ENCODE assay signal across 8 cellular contexts in genomic region chr19:18589380-18590272, GRCh38. TPM values are rescaled to one million over a fixed set of nuclear protein-coding genes. Genes with fewer than 3 reads are reported as not detected.
DNase-seq lines count a peak whose midpoint lies in the region; ATAC-seq, FAIRE-seq and TF ChIP-seq lines count a peak whose summit lies in the region.

No MANE protein-coding gene starts in this region.

- H3K27ac Mint-ChIP-seq in GM23338, result peak overlapping the region; percentile 99

- H3K36me3 Mint-ChIP-seq in GM23338 (ENCODE audit: low read depth), result peaks cover 17% of the 10 kb centered on the region

- FAIRE-seq in G401.6 (lab: Jason Lieb, UNC), result peak; percentile 97
- FAIRE-seq in small intestine (lab: Jason Lieb, UNC), result no peak

- DNase-seq in GM23338 (ENCODE audit: low spot score) (peak; percentile 88), SW 1271 (lab: John Stamatoyannopoulos, UW) (peak; percentile 56 to 80), astrocyte of the hippocampus (ENCODE audit: low read depth, low spot score) (peak; percentile 81), small intestine (peak; percentile 74), NCI-H128 (lab: John Stamatoyannopoulos, UW; ENCODE audit: unreplicated experiment) (no peak)

- H3K9me3 ChIP-seq in Loucy (ENCODE audit: insufficient read depth, low read depth, low read length) (no peaks in the 10 kb centered on the region), iPS-15b (ENCODE audit: control insufficient read depth, insufficient read depth, low read length) (no peaks in the 10 kb centered on the region), small intestine (ENCODE audit: control insufficient read depth, low read depth) (no peaks in the 10 kb centered on the region)

- TF ChIP-seq CTCF in GM23338 (conservative IDR thresholded peaks at IDR 0.05; ENCODE audit: low read depth in 2 of 2), result no peak
- no peak for TF ChIP-seq CTCF in Loucy (conservative IDR thresholded peaks at IDR 0.05; ENCODE audit: low read length)

- H3K79me2 ChIP-seq in GM23338 (replicated peaks; ENCODE audit: insufficient read depth) (peaks cover 3% of the 10 kb centered on the region; the same call in 1 of the 2 replicates), Loucy (ENCODE audit: insufficient read depth, low read length) (peaks cover 7% of the 10 kb centered on the region)

- H3K36me3 ChIP-seq in GM23338 (ENCODE audit: insufficient read depth) (no peaks in the 10 kb centered on the region; the same call in 1 of the 2 replicates), Loucy (ENCODE audit: insufficient read depth, low read length) (no peaks in the 10 kb centered on the region), iPS-15b (ENCODE audit: control insufficient read depth, insufficient read depth, low read length) (peaks cover 5% of the 10 kb centered on the region), small intestine (ENCODE audit: control insufficient read depth in 2 of 2, insufficient read depth in 2 of 2, low read length in 2 of 2) (no peaks in the 10 kb centered on the region)

- ATAC-seq in GM23338, result peak; percentile 21

- H3K4me1 ChIP-seq in GM23338 (ENCODE audit: insufficient read depth), result peaks cover 17% of the 10 kb centered on the region
- peaks cover 16% of the 10 kb centered on the region for H3K4me1 ChIP-seq in Loucy (ENCODE audit: insufficient read depth, low read length, poor library complexity, severe bottlenecking)
- H3K4me1 ChIP-seq in iPS-15b (ENCODE audit: control insufficient read depth, insufficient read depth, low read length), result peaks cover 13% of the 10 kb centered on the region
- peaks cover 3 to 10% of the 10 kb centered on the region in 2 donors for H3K4me1 ChIP-seq in small intestine (ENCODE audit: control insufficient read depth in 2 of 2, insufficient read depth in 1 of 2, low read depth in 1 of 2, low read length in 1 of 2)

- H3K9me2 ChIP-seq in GM23338 (ENCODE audit: insufficient read depth) (no peaks in the 10 kb centered on the region), Loucy (replicated peaks; ENCODE audit: low read depth, low read length) (no peaks in the 10 kb centered on the region)

- H3K27ac ChIP-seq in GM23338 (ENCODE audit: low read depth) (peak overlapping the region; percentile 89), small intestine (ENCODE audit: low read depth in 1 of 2, low read length in 1 of 2) (peak overlapping the region; percentile 77 to 88)

- WGBS in small intestine, 3 donors, result 12 to 33% (median 20%) methylated on average over 37 to 52 of the region's 52 CpGs

- H4K20me1 ChIP-seq in GM23338 (replicated peaks; ENCODE audit: insufficient read depth) (no peaks in the 10 kb centered on the region; the same call in 1 of the 2 replicates), Loucy (ENCODE audit: insufficient read depth, low read length, poor library complexity, severe bottlenecking) (peaks cover 4% of the 10 kb centered on the region)

- 0 out of 3 replicates have a peak, but pooled peaks cover 4% of the 10 kb centered on the region for H3K9me3 Mint-ChIP-seq in GM23338

- H3K4me1 Mint-ChIP-seq in GM23338, result peaks cover 26% of the 10 kb centered on the region

- H3K4me2 ChIP-seq in GM23338, result peak overlapping the region; percentile 75
- peak overlapping the region; percentile 87 for H3K4me2 ChIP-seq in Loucy (ENCODE audit: low read depth, low read length, poor library complexity, severe bottlenecking)

- H2AFZ ChIP-seq in GM23338 (peak overlapping the region; percentile 97; the same call in 1 of the 2 replicates), Loucy (ENCODE audit: low read length) (peak overlapping the region; percentile 82)

- peaks cover 35% of the 10 kb centered on the region for H3F3A ChIP-seq in GM23338 (replicated peaks; ENCODE audit: low read depth)
- H3F3A ChIP-seq in Loucy (ENCODE audit: low read depth), result no peaks in the 10 kb centered on the region

- peak overlapping the region; percentile 91 for H3K4me3 ChIP-seq in GM23338
- peak overlapping the region; percentile 78 for H3K4me3 ChIP-seq in Loucy (ENCODE audit: low read length, poor library complexity, severe bottlenecking)
- H3K4me3 ChIP-seq in iPS-15b (ENCODE audit: low read depth, low read length), result peak overlapping the region; percentile 98
- peak overlapping the region; percentile 72 to 79 for H3K4me3 ChIP-seq in small intestine (ENCODE audit: low read depth in 1 of 2, low read length in 2 of 2)

- peak overlapping the region; percentile 76 for H3K9ac ChIP-seq in Loucy (ENCODE audit: low read depth, low read length, poor library complexity, severe bottlenecking)
- peak overlapping the region; percentile 83 for H3K9ac ChIP-seq in iPS-15b (ENCODE audit: low read depth, low read length)

- H3K27me3 ChIP-seq in GM23338 (ENCODE audit: insufficient read depth) (no peaks in the 10 kb centered on the region), Loucy (ENCODE audit: insufficient read depth, low read length, poor library complexity, severe bottlenecking) (no peaks in the 10 kb centered on the region), iPS-15b (ENCODE audit: control insufficient read depth, insufficient read depth, low read length) (no peaks in the 10 kb centered on the region), small intestine (ENCODE audit: control insufficient read depth in 2 of 2, insufficient read depth in 2 of 2, low read length in 2 of 2) (no peaks in the 10 kb centered on the region)

- H3K4me3 Mint-ChIP-seq in GM23338, result peak overlapping the region; percentile 86

- peaks cover 34% of the 10 kb centered on the region for H3K27me3 Mint-ChIP-seq in GM23338 (ENCODE audit: insufficient read depth, low read depth, poor library complexity)

TF ChIP-seq in GM23338, 12 proteins besides CTCF, POLR2A, EP300 and RAD21:
- no peak for TF ChIP-seq EZH2phosphoT487 (IDR thresholded peaks at IDR 0.05; ENCODE audit: unreplicated experiment)
- 0 out of 2 replicates have a peak, but pooled peaks have one; percentile 7 for TF ChIP-seq CREB1 (CRISPR knock-in tag; IDR thresholded peaks at IDR 0.05; ENCODE audit: low read depth)
- TF ChIP-seq POLR2AphosphoS5 (IDR thresholded peaks at IDR 0.05; ENCODE audit: low read depth), result peak; percentile 20

RNA-seq across cellular contexts. Expression of gene REX1BD, which starts 1.0 kb away (rescaled TPM):
- total RNA-seq in GM23338 (2014; rRNA removed; shearing (Covaris generic)), result 121 and 124 TPM in 2 replicates
- polyA plus RNA-seq in GM23338 (2016; fragmentation: Nextera tagmentation; extraction: Ambion mirVana), result 135 and 138 TPM in 2 replicates
- 100 to 1,000 TPM in 1 of 3 donors, 10 to 100 TPM in 2; 59.9 to 102 (median 71.8) TPM for polyA plus RNA-seq in small intestine

RNA-seq across cellular contexts. Expression of gene CRLF1, which starts 17.0 kb away (rescaled TPM):
- 17.1 and 18.1 TPM in 2 replicates for total RNA-seq in GM23338 (2014; rRNA removed; shearing (Covaris generic))
- polyA plus RNA-seq in GM23338 (2016; fragmentation: Nextera tagmentation; extraction: Ambion mirVana) (19.7 and 22.9 TPM in 2 replicates), small intestine (10 to 100 TPM in 1 of 3 donors, 1 to 10 TPM in 1, not detected in 1; 6.5 to 22.3 TPM)

RNA-seq across cellular contexts. Expression of gene UBA52, which starts 18.0 kb away (rescaled TPM):
- total RNA-seq in GM23338 (2014; rRNA removed; shearing (Covaris generic)), result 627 and 649 TPM in 2 replicates
- polyA plus RNA-seq in GM23338 (2016; fragmentation: Nextera tagmentation; extraction: Ambion mirVana) (1,301 and 1,361 TPM in 2 replicates), small intestine (1,000 to 10,000 TPM in 2 of 3 donors, 100 to 1,000 TPM in 1; 741 to 1,139 (median 1,049) TPM)

RNA-seq across cellular contexts. Expression of gene TMEM59L, which starts 23.0 kb away (rescaled TPM):
- 6.8 and 9.8 TPM in 2 replicates for total RNA-seq in GM23338 (2014; rRNA removed; shearing (Covaris generic))
- 15.7 and 16.2 TPM in 2 replicates for polyA plus RNA-seq in GM23338 (2016; fragmentation: Nextera tagmentation; extraction: Ambion mirVana)
- 1 to 10 TPM in 2 of 3 donors, not detected in 1; 1.6 to 8.5 TPM for polyA plus RNA-seq in small intestine

RNA-seq across cellular contexts. Expression of gene KXD1, which starts 32.0 kb away (rescaled TPM):
- 162 and 164 TPM in 2 replicates for total RNA-seq in GM23338 (2014; rRNA removed; shearing (Covaris generic))
- polyA plus RNA-seq in GM23338 (2016; fragmentation: Nextera tagmentation; extraction: Ambion mirVana) (108 and 111 TPM in 2 replicates), small intestine (10 to 100 TPM; 72.3 to 81.3 (median 78.1) TPM)
